Comparison of ENCODE assay signal across 20 cellular contexts in genomic region chr10:51846856-51847506, GRCh38.
DNase-seq lines count a peak whose midpoint lies in the region; ATAC-seq and TF ChIP-seq lines count a peak whose summit lies in the region.
"Had no signal": no experiment of that assay in that cellular context is flagged by ENCODE, and none has a peak within 500 bp of the region (broad histone marks: within the 10 kb centered on the region; RNA-seq: fewer than 3 reads in every experiment).

No MANE protein-coding gene starts in this region.

- TF ChIP-seq CTCF in tibial nerve (IDR thresholded peaks at IDR 0.05) (no peak), body of pancreas (IDR thresholded peaks at IDR 0.05) (no peak), upper lobe of right lung (IDR thresholded peaks at IDR 0.05) (no peak)

- no peak for TF ChIP-seq EP300 in tibial nerve (IDR thresholded peaks at IDR 0.05)

- no peak for TF ChIP-seq POLR2A in tibial nerve (IDR thresholded peaks at IDR 0.05)
- TF ChIP-seq POLR2A in body of pancreas (IDR thresholded peaks at IDR 0.05) = no peak

- H3K9me3 ChIP-seq in tibial nerve = no peaks in the 10 kb centered on the region
- H3K9me3 ChIP-seq in body of pancreas = no peaks in the 10 kb centered on the region
- no peaks in the 10 kb centered on the region for H3K9me3 ChIP-seq in upper lobe of right lung
- H3K9me3 ChIP-seq: psoas muscle had no signal

- peak; percentile 93 for ATAC-seq in GM18867 (IDR thresholded peaks at IDR 0.05; ENCODE audit: unreplicated experiment)
- ATAC-seq in GM21390 (IDR thresholded peaks at IDR 0.05; ENCODE audit: unreplicated experiment) = peak; percentile 80
- peak; percentile 54 for ATAC-seq in HG02870 (IDR thresholded peaks at IDR 0.05; ENCODE audit: unreplicated experiment)
- peak; percentile 62 for ATAC-seq in HG03565 (IDR thresholded peaks at IDR 0.05; ENCODE audit: unreplicated experiment)
- no peak for ATAC-seq in body of pancreas
- ATAC-seq in HG03457 (IDR thresholded peaks at IDR 0.05; ENCODE audit: unreplicated experiment) = no peak
- no peak for ATAC-seq in upper lobe of right lung
- ATAC-seq: activated T-cell treated with anti-CD3 and anti-CD28 coated beads, Interleukin-2, amount 50 U/mL, for 72 hours; psoas muscle; stimulated activated naive B cell treated with anti-CD40 and anti-IgM and Interleukin-4, amounts not matched to agents 10 μg/mL and 1 μg/mL and 100 μg/mL, for 72 hours had no signal

- DNase-seq in tibial nerve (ENCODE audit: low spot score in 2 of 2) (no peak), body of pancreas (no peak), upper lobe of right lung (no peak)
- DNase-seq: activated CD4-positive, alpha-beta T cell treated with anti-CD3 and anti-CD28 coated beads for 4 hours; activated naive CD4-positive, alpha-beta T cell treated with anti-CD3 and anti-CD28 coated beads for 36 hours; activated T-cell treated with anti-CD3 and anti-CD28 coated beads, Interleukin-2, amount 50 U/mL, for 72 hours; anterior cingulate cortex; DMS153; H7; MG63; NCI-H1417 treated with DMSO at 0.1 percent for 48 hours; NCI-H2171; NCI-H524 treated with DMSO at 0.1 percent for 48 hours; psoas muscle; stimulated activated naive B cell treated with anti-CD40 and anti-IgM and Interleukin-4, amounts not matched to agents 10 μg/mL and 1 μg/mL and 100 μg/mL, for 72 hours had no signal

- no peak overlapping the region for H3K27ac ChIP-seq in tibial nerve
- no peak overlapping the region for H3K27ac ChIP-seq in body of pancreas
- H3K27ac ChIP-seq in upper lobe of right lung = no peak overlapping the region
- H3K27ac ChIP-seq: psoas muscle had no signal

- no peaks in the 10 kb centered on the region for H3K36me3 ChIP-seq in tibial nerve
- H3K36me3 ChIP-seq in body of pancreas (replicated peaks in 1 of 2; ENCODE audit: insufficient read depth in 1 of 2, low read depth in 2 of 2) = no peaks in the 10 kb centered on the region
- no peaks in the 10 kb centered on the region for H3K36me3 ChIP-seq in upper lobe of right lung
- H3K36me3 ChIP-seq: MG63 had no signal

- intact Hi-C loops in body of pancreas (cut with DNase I) = no loop called here
- intact Hi-C loops in upper lobe of right lung (cut with DNase I) = no loop called here

- WGBS in tibial nerve, 2 donors = 77 to 79% methylated on average over 2 of the region's 2 CpGs
- 57 to 66% methylated on average over 2 of the region's 2 CpGs for WGBS in body of pancreas, 2 donors

- H3K4me3 ChIP-seq in tibial nerve (no peak overlapping the region), body of pancreas (no peak overlapping the region), upper lobe of right lung (no peak overlapping the region)
- H3K4me3 ChIP-seq: MG63, psoas muscle had no signal

- H3K4me1 ChIP-seq in tibial nerve (no peaks in the 10 kb centered on the region), body of pancreas (no peaks in the 10 kb centered on the region), upper lobe of right lung (no peaks in the 10 kb centered on the region)
- H3K4me1 ChIP-seq: psoas muscle had no signal

- H3K27me3 ChIP-seq in tibial nerve (no peaks in the 10 kb centered on the region), body of pancreas (no peaks in the 10 kb centered on the region), upper lobe of right lung (no peaks in the 10 kb centered on the region)
- H3K27me3 ChIP-seq: MG63 had no signal

Comparison
In these comparisons a context has a peak if more than half of its experiments do, and no peak if none do; other contexts are left out.
1. ATAC-seq: peak in GM18867 (single experiment), GM21390 (single experiment), HG02870 (single experiment) and HG03565 (single experiment); none in body of pancreas (single experiment), HG03457 (single experiment) and upper lobe of right lung (single experiment).